In genomic region chr11:72575533-72576170, GRCh38 we compare ENCODE assay signal across 16 cellular contexts.
DNase-seq lines count a peak whose midpoint lies in the region; ATAC-seq and TF ChIP-seq lines count a peak whose summit lies in the region.
"Had no signal": no experiment of that assay in that cellular context is flagged by ENCODE, and none has a peak within 500 bp of the region (broad histone marks: within the 10 kb centered on the region; RNA-seq: fewer than 3 reads in every experiment).

No MANE protein-coding gene starts in this region.

- H3K27me3 Mint-ChIP-seq in natural killer cell treated with Interleukin-12 subunit alpha and Interleukin-12 subunit beta and Interleukin-15 and Interleukin-18, amount 100 ng/mL, for 72 hours = no peaks in the 10 kb centered on the region
- H3K27me3 Mint-ChIP-seq in natural killer cell (ENCODE audit: low read depth in 2 of 2) = peaks cover 0 to 2% of the 10 kb centered on the region in 2 donors
- H3K27me3 Mint-ChIP-seq in dendritic cell treated with granulocyte-macrophage colony-stimulating factor and Interleukin-4, amounts not matched to agents 40 ng/mL and 50 ng/mL, for 4 days = peaks cover 45% of the 10 kb centered on the region
- H3K27me3 Mint-ChIP-seq in chondrocyte (ENCODE audit: low read depth) = peaks cover 22% of the 10 kb centered on the region

- intact Hi-C loops in natural killer cell (cut with micrococcal nuclease) = no loop called here
- intact Hi-C loops in dendritic cell treated with granulocyte-macrophage colony-stimulating factor and Interleukin-4, amounts not matched to agents 40 ng/mL and 50 ng/mL, for 4 days (cut with micrococcal nuclease) = no loop called here
- intact Hi-C loops in sciatic nerve (cut with DNase I) = no loop called here
- intact Hi-C loops in stomach (cut with DNase I; ENCODE audit: low total_unique reads) = no loop called here

- H3K27ac Mint-ChIP-seq in natural killer cell treated with Interleukin-12 subunit alpha and Interleukin-12 subunit beta and Interleukin-15 and Interleukin-18, amount 100 ng/mL, for 72 hours = no peak overlapping the region
- no peak overlapping the region for H3K27ac Mint-ChIP-seq in natural killer cell
- H3K27ac Mint-ChIP-seq in dendritic cell treated with granulocyte-macrophage colony-stimulating factor and Interleukin-4, amounts not matched to agents 40 ng/mL and 50 ng/mL, for 4 days = peak overlapping the region; percentile 1
- H3K27ac Mint-ChIP-seq in chondrocyte (ENCODE audit: unreplicated experiment) = no peak overlapping the region

- H3K4me3 ChIP-seq in stomach = no peak overlapping the region
- H3K4me3 ChIP-seq: SJCRH30 had no signal

- DNase-seq in natural killer cell treated with Interleukin-12 subunit alpha and Interleukin-12 subunit beta and Interleukin-15 and Interleukin-18, amount 100 ng/mL, for 72 hours (ENCODE audit: low spot score) = peak; percentile 16
- DNase-seq in natural killer cell (no peak), sciatic nerve (ENCODE audit: low spot score) (peak; percentile 42), stomach (no peak), chondrocyte (ENCODE audit: low spot score) (no peak), omental fat pad (ENCODE audit: low spot score) (no peak)
- DNase-seq: NCI-H1048, NCI-H1436 treated with DMSO at 0.1 percent for 48 hours, NCI-H2029 treated with DMSO at 0.1 percent for 48 hours, NCI-H748 treated with DMSO at 0.1 percent for 48 hours, OCI-M1, SJCRH30 had no signal

- peaks cover 0 to 45% (median 18%) of the 10 kb centered on the region in 4 donors for H3K36me3 ChIP-seq in stomach
- H3K36me3 ChIP-seq: SJCRH30 had no signal

- no peaks in the 10 kb centered on the region for H3K9me3 Mint-ChIP-seq in natural killer cell treated with Interleukin-12 subunit alpha and Interleukin-12 subunit beta and Interleukin-15 and Interleukin-18, amount 100 ng/mL, for 72 hours
- no peaks in the 10 kb centered on the region for H3K9me3 Mint-ChIP-seq in natural killer cell
- H3K9me3 Mint-ChIP-seq in dendritic cell treated with granulocyte-macrophage colony-stimulating factor and Interleukin-4, amounts not matched to agents 40 ng/mL and 50 ng/mL, for 4 days = no peaks in the 10 kb centered on the region
- H3K9me3 Mint-ChIP-seq in chondrocyte (ENCODE audit: low read depth) = no peaks in the 10 kb centered on the region

- 83 to 92% (median 89%) methylated on average over 6 to 10 of the region's 10 CpGs for WGBS in stomach, 5 donors

- no peak for TF ChIP-seq POLR2A in stomach (IDR thresholded peaks at IDR 0.05)

- no peak for ATAC-seq in natural killer cell treated with Interleukin-12 subunit alpha and Interleukin-12 subunit beta and Interleukin-15 and Interleukin-18, amount 100 ng/mL, for 72 hours
- no peak for ATAC-seq in natural killer cell
- no peak for ATAC-seq in sciatic nerve
- no peak for ATAC-seq in omental fat pad (ENCODE audit: low FRiP score)
- ATAC-seq: HepG2 had no signal

- peaks cover 0 to 42% (median 3%) of the 10 kb centered on the region in 3 donors for H3K27me3 ChIP-seq in stomach
- H3K27me3 ChIP-seq: SJCRH30 had no signal

- H3K4me1 Mint-ChIP-seq in natural killer cell treated with Interleukin-12 subunit alpha and Interleukin-12 subunit beta and Interleukin-15 and Interleukin-18, amount 100 ng/mL, for 72 hours (ENCODE audit: low read depth in 2 of 2) = peaks cover 23 to 24% of the 10 kb centered on the region in 2 donors
- H3K4me1 Mint-ChIP-seq in natural killer cell = peaks cover 22 to 30% of the 10 kb centered on the region in 2 donors
- peaks cover 38% of the 10 kb centered on the region for H3K4me1 Mint-ChIP-seq in dendritic cell treated with granulocyte-macrophage colony-stimulating factor and Interleukin-4, amounts not matched to agents 40 ng/mL and 50 ng/mL, for 4 days (ENCODE audit: low read depth)
- peaks cover 3% of the 10 kb centered on the region for H3K4me1 Mint-ChIP-seq in chondrocyte (ENCODE audit: low read depth)

- no peaks in the 10 kb centered on the region for H3K9me3 ChIP-seq in stomach
- H3K9me3 ChIP-seq: Caco-2, SJCRH30 had no signal

- TF ChIP-seq CTCF in natural killer cell (IDR thresholded peaks at IDR 0.05) (no peak), stomach (IDR thresholded peaks at IDR 0.05) (no peak), chondrocyte (IDR thresholded peaks at IDR 0.05) (no peak), omental fat pad (IDR thresholded peaks at IDR 0.05) (no peak)

- no peak for TF ChIP-seq EP300 in stomach (IDR thresholded peaks at IDR 0.05)

- H3K36me3 Mint-ChIP-seq in natural killer cell treated with Interleukin-12 subunit alpha and Interleukin-12 subunit beta and Interleukin-15 and Interleukin-18, amount 100 ng/mL, for 72 hours = no peaks in the 10 kb centered on the region
- H3K36me3 Mint-ChIP-seq in natural killer cell (no peaks in the 10 kb centered on the region), chondrocyte (ENCODE audit: low read depth) (peaks cover 2% of the 10 kb centered on the region)
- H3K36me3 Mint-ChIP-seq in dendritic cell treated with granulocyte-macrophage colony-stimulating factor and Interleukin-4, amounts not matched to agents 40 ng/mL and 50 ng/mL, for 4 days (ENCODE audit: low read depth) = no peaks in the 10 kb centered on the region

- no peak overlapping the region for H3K4me3 Mint-ChIP-seq in natural killer cell treated with Interleukin-12 subunit alpha and Interleukin-12 subunit beta and Interleukin-15 and Interleukin-18, amount 100 ng/mL, for 72 hours
- H3K4me3 Mint-ChIP-seq in natural killer cell (no peak overlapping the region), chondrocyte (ENCODE audit: unreplicated experiment) (no peak overlapping the region)
- no peak overlapping the region for H3K4me3 Mint-ChIP-seq in dendritic cell treated with granulocyte-macrophage colony-stimulating factor and Interleukin-4, amounts not matched to agents 40 ng/mL and 50 ng/mL, for 4 days

- peaks cover 0 to 8% (median 0%) of the 10 kb centered on the region in 4 donors for H3K4me1 ChIP-seq in stomach

- H3K27ac ChIP-seq in stomach = no peak overlapping the region
- H3K27ac ChIP-seq: KMS-11, SJCRH30 had no signal

Comparison
In these comparisons a context has a peak if more than half of its experiments do, and no peak if none do; other contexts are left out.
1. DNase-seq: peak in natural killer cell treated with Interleukin-12 subunit alpha and Interleukin-12 subunit beta and Interleukin-15 and Interleukin-18, amount 100 ng/mL, for 72 hours (single experiment) and sciatic nerve (single experiment); none in natural killer cell (single experiment), stomach (single experiment), chondrocyte (single experiment) and omental fat pad (single experiment).